1 cellular context compared by ENCODE assay signal in the genomic region with DNA sequence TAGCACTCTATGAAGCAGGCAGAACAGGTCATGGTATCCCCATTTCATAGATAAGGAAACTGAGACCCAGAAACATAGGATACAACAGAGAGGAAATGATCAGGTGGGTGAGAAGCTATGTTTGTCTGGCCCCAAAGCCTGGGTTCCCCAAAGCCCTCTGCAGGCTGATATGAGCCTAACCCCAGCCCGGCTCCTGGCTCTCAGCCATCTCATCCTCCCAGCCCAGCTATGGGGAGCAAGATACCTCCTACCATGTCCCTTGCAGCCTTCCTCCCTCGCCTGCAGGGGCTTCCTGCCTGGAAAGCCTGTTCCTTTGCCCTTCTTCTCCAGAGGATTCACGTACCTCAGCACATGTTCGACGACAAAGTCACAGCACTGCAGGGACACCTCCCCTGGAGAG. TPM values are rescaled to one million over a fixed set of nuclear protein-coding genes. Genes with fewer than 3 reads are reported as not detected.
"Had no signal": no experiment of that assay in that cellular context is flagged by ENCODE, and none has a peak within 500 bp of the region (broad histone marks: within the 10 kb centered on the region; RNA-seq: fewer than 3 reads in every experiment).

No MANE protein-coding gene starts in this region.

RNA-seq across cellular contexts. Expression of a gene that starts 43.8 kb away (rescaled TPM):
- total RNA-seq: myocyte had no signal
